In genomic region chr17:45385331-45385997, GRCh38 we compare ENCODE assay signal across 8 cellular contexts. TPM values are rescaled to one million over a fixed set of nuclear protein-coding genes. Genes with fewer than 3 reads are reported as not detected.
DNase-seq lines count a peak whose midpoint lies in the region; ATAC-seq and TF ChIP-seq lines count a peak whose summit lies in the region.

No MANE protein-coding gene starts in this region.

- no peaks in the 10 kb centered on the region for H3K9me2 ChIP-seq in OCI-LY1 (ENCODE audit: low read depth, low read length)

- TF ChIP-seq CTCF in OCI-LY1 (IDR thresholded peaks at IDR 0.05; ENCODE audit: low read length), result peak; percentile 97
- TF ChIP-seq CTCF in endothelial cell (IDR thresholded peaks at IDR 0.05; ENCODE audit: unreplicated experiment), result peak; percentile 97

- no peak for TF ChIP-seq EP300 in Ishikawa (IDR thresholded peaks at IDR 0.05; ENCODE audit: borderline replicate concordance)

- ATAC-seq in HG03460 (IDR thresholded peaks at IDR 0.05; ENCODE audit: unreplicated experiment), result no peak

- H3K4me1 Mint-ChIP-seq in endothelial cell (ENCODE audit: unreplicated experiment), result no peaks in the 10 kb centered on the region

- H3K4me2 ChIP-seq in OCI-LY1 (ENCODE audit: low read length), result no peak overlapping the region

- H3K9me3 ChIP-seq in OCI-LY1 (ENCODE audit: low read length), result no peaks in the 10 kb centered on the region

- no peaks in the 10 kb centered on the region for H3F3A ChIP-seq in OCI-LY1 (ENCODE audit: insufficient read depth, low read length)

- H2AFZ ChIP-seq in OCI-LY1 (ENCODE audit: low read length), result no peak overlapping the region

- DNase-seq in EH (ENCODE audit: low read depth) (peak; percentile 83), endothelial cell (ENCODE audit: low spot score) (peak; percentile 94), mucosa of gallbladder (ENCODE audit: low spot score) (peak; percentile 88)
- peak; percentile 99 for DNase-seq in activated CD8-positive, alpha-beta memory T cell treated with anti-CD3 and anti-CD28 coated beads, Interleukin-2, amount 50 U/mL, for 48 hours
- peak; percentile 75 to 87 for DNase-seq in stimulated activated CD8-positive, alpha-beta memory T cell treated with anti-CD3 and anti-CD28 coated beads, Interleukin-7, amount 100 ng/mL, for 1 hour (ENCODE audit: low read depth in 2 of 2)

- H3K79me2 ChIP-seq in OCI-LY1 (ENCODE audit: insufficient read depth, low read length), result no peaks in the 10 kb centered on the region

- H3K27ac ChIP-seq in OCI-LY1 (ENCODE audit: low read depth, low read length, poor library complexity, severe bottlenecking), result no peak overlapping the region

- H3K9me3 Mint-ChIP-seq in endothelial cell (ENCODE audit: unreplicated experiment), result peaks cover 3% of the 10 kb centered on the region

- H3K36me3 ChIP-seq in OCI-LY1 (ENCODE audit: insufficient read depth, low read length), result no peaks in the 10 kb centered on the region

- no peaks in the 10 kb centered on the region for H4K20me1 ChIP-seq in OCI-LY1 (ENCODE audit: insufficient read depth, low read length)

- peaks cover 7% of the 10 kb centered on the region; the same call in 1 of the 2 replicates for H3K27me3 ChIP-seq in OCI-LY1 (ENCODE audit: insufficient read depth, low read length)

- no peaks in the 10 kb centered on the region for H3K4me1 ChIP-seq in OCI-LY1 (ENCODE audit: insufficient read depth, low read length, severe bottlenecking)

- H3K27ac Mint-ChIP-seq in endothelial cell (ENCODE audit: unreplicated experiment), result no peak overlapping the region

- no peak overlapping the region for H3K9ac ChIP-seq in OCI-LY1 (ENCODE audit: low read length)

- no peak overlapping the region for H3K4me3 ChIP-seq in OCI-LY1 (ENCODE audit: low read depth, low read length, poor library complexity, severe bottlenecking)

- H3K27me3 Mint-ChIP-seq in endothelial cell (ENCODE audit: unreplicated experiment), result peaks cover 17% of the 10 kb centered on the region

- H3K4me3 Mint-ChIP-seq in endothelial cell (ENCODE audit: unreplicated experiment), result no peak overlapping the region

- peak; percentile 100 for TF ChIP-seq RAD21 in Ishikawa (IDR thresholded peaks at IDR 0.05; ENCODE audit: low read depth)

- no peaks in the 10 kb centered on the region for H3K36me3 Mint-ChIP-seq in endothelial cell (ENCODE audit: low read depth, unreplicated experiment)

TF ChIP-seq in Ishikawa, 13 proteins besides CTCF, POLR2A, EP300 and RAD21:
- TF ChIP-seq YY1 (IDR thresholded peaks at IDR 0.05; ENCODE audit: low read depth) (no peak), TCF12 (IDR thresholded peaks at IDR 0.05; ENCODE audit: low read depth) (0 out of 2 replicates have a peak, but pooled peaks have one; percentile 25), TEAD4 (IDR thresholded peaks at IDR 0.05) (0 out of 2 replicates have a peak, but pooled peaks have one; percentile 10), TAF1 (IDR thresholded peaks at IDR 0.05; ENCODE audit: low read depth) (no peak), EGR1 (IDR thresholded peaks at IDR 0.05) (no peak), USF1 (IDR thresholded peaks at IDR 0.05) (no peak), ZBTB7A (IDR thresholded peaks at IDR 0.05; ENCODE audit: low read depth) (peak; percentile 18; the same call in 1 of the 2 replicates)
- TF ChIP-seq, protein P1, sequence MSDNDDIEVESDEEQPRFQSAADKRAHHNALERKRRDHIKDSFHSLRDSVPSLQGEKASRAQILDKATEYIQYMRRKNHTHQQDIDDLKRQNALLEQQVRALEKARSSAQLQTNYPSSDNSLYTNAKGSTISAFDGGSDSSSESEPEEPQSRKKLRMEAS (IDR thresholded peaks at IDR 0.05), result peak; percentile 70
- TF ChIP-seq, protein P2, sequence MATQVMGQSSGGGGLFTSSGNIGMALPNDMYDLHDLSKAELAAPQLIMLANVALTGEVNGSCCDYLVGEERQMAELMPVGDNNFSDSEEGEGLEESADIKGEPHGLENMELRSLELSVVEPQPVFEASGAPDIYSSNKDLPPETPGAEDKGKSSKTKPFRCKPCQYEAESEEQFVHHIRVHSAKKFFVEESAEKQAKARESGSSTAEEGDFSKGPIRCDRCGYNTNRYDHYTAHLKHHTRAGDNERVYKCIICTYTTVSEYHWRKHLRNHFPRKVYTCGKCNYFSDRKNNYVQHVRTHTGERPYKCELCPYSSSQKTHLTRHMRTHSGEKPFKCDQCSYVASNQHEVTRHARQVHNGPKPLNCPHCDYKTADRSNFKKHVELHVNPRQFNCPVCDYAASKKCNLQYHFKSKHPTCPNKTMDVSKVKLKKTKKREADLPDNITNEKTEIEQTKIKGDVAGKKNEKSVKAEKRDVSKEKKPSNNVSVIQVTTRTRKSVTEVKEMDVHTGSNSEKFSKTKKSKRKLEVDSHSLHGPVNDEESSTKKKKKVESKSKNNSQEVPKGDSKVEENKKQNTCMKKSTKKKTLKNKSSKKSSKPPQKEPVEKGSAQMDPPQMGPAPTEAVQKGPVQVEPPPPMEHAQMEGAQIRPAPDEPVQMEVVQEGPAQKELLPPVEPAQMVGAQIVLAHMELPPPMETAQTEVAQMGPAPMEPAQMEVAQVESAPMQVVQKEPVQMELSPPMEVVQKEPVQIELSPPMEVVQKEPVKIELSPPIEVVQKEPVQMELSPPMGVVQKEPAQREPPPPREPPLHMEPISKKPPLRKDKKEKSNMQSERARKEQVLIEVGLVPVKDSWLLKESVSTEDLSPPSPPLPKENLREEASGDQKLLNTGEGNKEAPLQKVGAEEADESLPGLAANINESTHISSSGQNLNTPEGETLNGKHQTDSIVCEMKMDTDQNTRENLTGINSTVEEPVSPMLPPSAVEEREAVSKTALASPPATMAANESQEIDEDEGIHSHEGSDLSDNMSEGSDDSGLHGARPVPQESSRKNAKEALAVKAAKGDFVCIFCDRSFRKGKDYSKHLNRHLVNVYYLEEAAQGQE (IDR thresholded peaks at IDR 0.05; ENCODE audit: low read depth), result no peak
TF ChIP-seq in Ishikawa: peak in this region for 4.

RNA-seq across cellular contexts. Expression of gene ARHGAP27, which starts 47.2 kb away (rescaled TPM):
- total RNA-seq in endothelial cell (ENCODE audit: unreplicated experiment), result 155 TPM
- total RNA-seq in mucosa of gallbladder, result 98.1 TPM
